ENCODE assay signal across 21 cellular contexts in the genomic region with DNA sequence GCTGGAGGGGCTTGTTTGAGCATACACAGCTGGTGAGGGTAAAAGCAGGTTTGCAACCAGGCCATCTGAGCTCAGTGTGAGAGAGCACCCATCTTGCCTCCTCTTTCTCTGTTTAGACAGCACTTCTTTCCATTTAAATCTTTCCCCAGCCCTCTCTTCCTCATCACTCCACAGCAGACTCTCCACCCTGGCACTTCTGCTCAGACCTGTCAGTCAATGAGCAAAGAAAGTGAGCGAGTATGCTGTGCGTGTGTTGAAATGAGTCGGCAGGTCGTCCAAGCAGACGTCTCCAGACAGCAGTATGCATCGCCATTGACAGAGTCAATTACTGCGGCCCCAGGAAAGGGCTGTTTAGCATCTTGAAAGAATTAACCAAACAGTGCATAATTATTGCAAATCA. TPM values are rescaled to one million over a fixed set of nuclear protein-coding genes. Genes with fewer than 3 reads are reported as not detected.
"Had no signal": no experiment of that assay in that cellular context is flagged by ENCODE, and none has a peak within 500 bp of the region (broad histone marks: within the 10 kb centered on the region; RNA-seq: fewer than 3 reads in every experiment).

No MANE protein-coding gene starts in this region.

- H3K27ac ChIP-seq: body of pancreas, gastroesophageal sphincter, heart left ventricle, left lung, prostate gland, stomach, testis had no signal

- H3K36me3 Mint-ChIP-seq: activated naive CD8-positive, alpha-beta T cell treated with anti-CD3 and anti-CD28 coated beads, Interleukin-2, amount 10 ng/mL, durations not matched to agents 7 days and 5 days; type B pancreatic cell had no signal

- H3K36me3 ChIP-seq: gastroesophageal sphincter, heart left ventricle, left lung, prostate gland, stomach had no signal

- ATAC-seq: activated CD8-positive, alpha-beta T cell treated with anti-CD3 and anti-CD28 coated beads for 36 hours; body of pancreas; esophagus mucosa; gastroesophageal sphincter; heart left ventricle; left lung; right cardiac atrium had no signal

- H3K27me3 ChIP-seq: body of pancreas, testis had no signal

- H3K9me3 ChIP-seq: left lung, prostate gland, testis had no signal

- DNase-seq: activated B cell treated with CpG ODN at 0.5 μM for 24 hours; activated CD4-positive, alpha-beta T cell treated with anti-CD3 and anti-CD28 coated beads for 48 hours; activated CD8-positive, alpha-beta T cell treated with anti-CD3 and anti-CD28 coated beads for 36 hours; activated naive CD4-positive, alpha-beta T cell treated with Interleukin-2 at 50 U/mL for 16 hours; activated naive CD8-positive, alpha-beta T cell treated with anti-CD3 and anti-CD28 coated beads, Interleukin-2, amount 10 ng/mL, durations not matched to agents 7 days and 5 days; activated T-cell treated with anti-CD3 and anti-CD28 coated beads, Interleukin-2, amount 50 U/mL, for 24 hours; heart left ventricle; left lung; nephron progenitor cell; right cardiac atrium; stimulated activated CD4-positive, alpha-beta T cell treated with anti-CD3 and anti-CD28 coated beads, Interleukin-15, amount 100 ng/mL, for 24 hours; stimulated activated CD4-positive, alpha-beta T cell treated with anti-CD3 and anti-CD28 coated beads, Interleukin-2, amount 100 ng/mL, for 48 hours; stomach; testis had no signal

- H3K4me1 ChIP-seq: body of pancreas, heart left ventricle, left lung, prostate gland, testis had no signal

- H3K4me3 ChIP-seq: body of pancreas, gastroesophageal sphincter, heart left ventricle, left lung, prostate gland, stomach, testis had no signal

- H3K9me3 Mint-ChIP-seq: activated B cell treated with CpG ODN at 0.5 μM for 24 hours; activated CD8-positive, alpha-beta T cell treated with anti-CD3 and anti-CD28 coated beads for 36 hours; activated T-helper 2 cell treated with anti-CD3 and anti-CD28 coated beads, Interferon-gamma antibody, Interleukin-2, Interleukin-4, amounts not matched to agents 10 μg/mL and 5 μg/mL and 100 μg/mL, durations not matched to agents 14 hours and 24 hours and 36 hours; T-helper 2 cell treated with Interferon-gamma antibody and Interleukin-4, amounts not matched to agents 5 μg/mL and 100 μg/mL, for 36 hours; type B pancreatic cell had no signal

- H3K27ac Mint-ChIP-seq: activated B cell treated with CpG ODN at 0.5 μM for 24 hours; activated CD8-positive, alpha-beta T cell treated with anti-CD3 and anti-CD28 coated beads for 36 hours; activated naive CD8-positive, alpha-beta T cell treated with anti-CD3 and anti-CD28 coated beads, Interleukin-2, amount 10 ng/mL, durations not matched to agents 7 days and 5 days; activated T-cell treated with anti-CD3 and anti-CD28 coated beads, Interleukin-2, amount 50 U/mL, for 24 hours; activated T-helper 2 cell treated with anti-CD3 and anti-CD28 coated beads, Interferon-gamma antibody, Interleukin-2, Interleukin-4, amounts not matched to agents 10 μg/mL and 5 μg/mL and 100 μg/mL, durations not matched to agents 14 hours and 24 hours and 36 hours; nephron progenitor cell; T-helper 2 cell treated with Interferon-gamma antibody and Interleukin-4, amounts not matched to agents 5 μg/mL and 100 μg/mL, for 36 hours; type B pancreatic cell had no signal

- H3K4me3 Mint-ChIP-seq: activated B cell treated with CpG ODN at 0.5 μM for 24 hours; activated CD8-positive, alpha-beta T cell treated with anti-CD3 and anti-CD28 coated beads for 36 hours; activated naive CD8-positive, alpha-beta T cell treated with anti-CD3 and anti-CD28 coated beads, Interleukin-2, amount 10 ng/mL, durations not matched to agents 7 days and 5 days; activated T-cell treated with anti-CD3 and anti-CD28 coated beads, Interleukin-2, amount 50 U/mL, for 24 hours; nephron progenitor cell; T-helper 2 cell treated with Interferon-gamma antibody and Interleukin-4, amounts not matched to agents 5 μg/mL and 100 μg/mL, for 36 hours; type B pancreatic cell had no signal

- H3K4me1 Mint-ChIP-seq: activated naive CD8-positive, alpha-beta T cell treated with anti-CD3 and anti-CD28 coated beads, Interleukin-2, amount 10 ng/mL, durations not matched to agents 7 days and 5 days had no signal

RNA-seq across cellular contexts. Expression of gene KCNG1, which starts 54.7 kb away (rescaled TPM):
- total RNA-seq: activated naive CD8-positive, alpha-beta T cell treated with anti-CD3 and anti-CD28 coated beads, Interleukin-2, amount 10 ng/mL, durations not matched to agents 7 days and 5 days had no signal
